In genomic region chr2:55511508-55512124, GRCh38 we compare ENCODE assay signal across 1 cellular context.
TF ChIP-seq lines count a peak whose summit lies in the region.

No MANE protein-coding gene starts in this region.

TF ChIP-seq in GM23338, 12 proteins besides CTCF, POLR2A, EP300 and RAD21 (continued from another document):
- TF ChIP-seq REST (IDR thresholded peaks at IDR 0.05; ENCODE audit: unreplicated experiment) = no peak
- TF ChIP-seq POLR2AphosphoS5 (IDR thresholded peaks at IDR 0.05; ENCODE audit: low read depth) = no peak
- TF ChIP-seq CREB1 (CRISPR knock-in tag; IDR thresholded peaks at IDR 0.05; ENCODE audit: low read depth) = no peak
- TF ChIP-seq ZNF331 (CRISPR knock-in tag; IDR thresholded peaks at IDR 0.05; ENCODE audit: low read depth) = no peak
- no peak for TF ChIP-seq EZH2phosphoT487 (IDR thresholded peaks at IDR 0.05; ENCODE audit: unreplicated experiment)
